In the genomic region with DNA sequence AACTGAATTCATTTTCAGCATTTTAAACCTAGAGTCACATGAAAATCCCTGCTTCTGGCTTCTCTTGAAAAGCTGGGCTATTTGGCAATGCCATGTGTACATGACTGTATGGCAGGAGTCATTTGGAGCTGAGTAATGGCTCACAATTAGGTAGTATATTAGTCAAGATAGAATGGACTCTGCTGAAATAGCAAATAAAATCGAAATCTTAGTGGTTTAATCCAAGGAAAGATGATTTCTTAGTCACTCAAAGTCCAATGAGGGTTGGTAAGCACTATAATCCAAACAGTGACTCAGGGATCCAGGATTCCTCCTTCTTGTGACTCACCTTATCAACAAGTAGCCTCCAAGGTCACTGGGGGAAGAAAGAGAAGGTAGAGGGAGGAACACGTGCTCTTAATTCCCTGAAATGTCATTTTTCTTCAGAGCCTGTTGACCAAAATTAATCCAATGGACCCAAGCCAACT, we compare ENCODE assay signal across 15 cellular contexts. TPM values are rescaled to one million over a fixed set of nuclear protein-coding genes. Genes with fewer than 3 reads are reported as not detected.
DNase-seq lines count a peak whose midpoint lies in the region; ATAC-seq and TF ChIP-seq lines count a peak whose summit lies in the region.
"Had no signal": no experiment of that assay in that cellular context is flagged by ENCODE, and none has a peak within 500 bp of the region (broad histone marks: within the 10 kb centered on the region; RNA-seq: fewer than 3 reads in every experiment).

No MANE protein-coding gene starts in this region.

- peak; percentile 76 for DNase-seq in GM04504 (ENCODE audit: low read depth)
- peak; percentile 57 for DNase-seq in RWPE1 (ENCODE audit: low spot score)
- peak; percentile 98 for DNase-seq in fibroblast of mammary gland (ENCODE audit: low read depth)
- DNase-seq in NCI-H510A treated with DMSO at 0.1 percent for 48 hours (lab: John Stamatoyannopoulos, UW), result no peak
- no peak for DNase-seq in COR-L47 (lab: John Stamatoyannopoulos, UW)
- DNase-seq: activated CD8-positive, alpha-beta memory T cell treated with anti-CD3 and anti-CD28 coated beads for 24 hours; activated naive CD8-positive, alpha-beta T cell treated with anti-CD3 and anti-CD28 coated beads, Interleukin-2, amount 10 ng/mL, durations not matched to agents 7 days and 5 days; hippocampal formation; Karpas-422; T-helper 17 cell had no signal

- CTCF ChIA-PET in RWPE1 (lab: Yijun Ruan, JAX), result no interaction called here

- ATAC-seq in HG03565 (IDR thresholded peaks at IDR 0.05; ENCODE audit: unreplicated experiment) (no peak), GM21825 (IDR thresholded peaks at IDR 0.05; ENCODE audit: unreplicated experiment) (no peak)
- ATAC-seq: T-helper 17 cell had no signal

- H3K9me3 ChIP-seq in skeletal muscle satellite cell (replicated peaks; ENCODE audit: low read length), result no peaks in the 10 kb centered on the region
- H3K9me3 ChIP-seq: suprapubic skin had no signal

- no peak for TF ChIP-seq CTCF in RWPE1 (conservative IDR thresholded peaks at IDR 0.05; ENCODE audit: low read depth)
- TF ChIP-seq CTCF in fibroblast of mammary gland (conservative IDR thresholded peaks at IDR 0.05; ENCODE audit: control insufficient read depth, insufficient read depth, low read depth, low read length), result no peak

- peak overlapping the region; percentile 39 for H3K9ac ChIP-seq in skeletal muscle satellite cell (ENCODE audit: low read depth, low read length)

- peaks cover 1% of the 10 kb centered on the region for H3K27me3 ChIP-seq in skeletal muscle satellite cell (ENCODE audit: control insufficient read depth, insufficient read depth, low read length)
- H3K27me3 ChIP-seq: suprapubic skin had no signal

- H3K36me3 ChIP-seq in skeletal muscle satellite cell (ENCODE audit: insufficient read depth, low read length), result no peaks in the 10 kb centered on the region
- H3K36me3 ChIP-seq: suprapubic skin had no signal

- peaks cover 21% of the 10 kb centered on the region for H3K4me1 ChIP-seq in skeletal muscle satellite cell (ENCODE audit: control insufficient read depth, insufficient read depth, low read length)
- H3K4me1 ChIP-seq: suprapubic skin had no signal

- H3K4me3 ChIP-seq in fibroblast of mammary gland (ENCODE audit: control insufficient read depth, low read depth, low read length) (no peak overlapping the region), skeletal muscle satellite cell (ENCODE audit: low read length) (no peak overlapping the region)
- H3K4me3 ChIP-seq: suprapubic skin had no signal

- peak overlapping the region; percentile 71 for H3K4me2 ChIP-seq in skeletal muscle satellite cell (ENCODE audit: low read length)

- POLR2A ChIA-PET in RWPE1 (lab: Yijun Ruan, JAX; ENCODE audit: low non-redundant PET), result no interaction called here

- no peak overlapping the region for H3K27ac ChIP-seq in RWPE1
- H3K27ac ChIP-seq: suprapubic skin had no signal

RNA-seq across cellular contexts. Expression of a gene that starts 13.9 kb away (rescaled TPM):
- total RNA-seq in skeletal muscle satellite cell (2012; rRNA removed), result 60.6 and 73.8 TPM in 2 replicates
- total RNA-seq: OCI-LY7, T-helper 17 cell had no signal

Comparison
In these comparisons a context has a peak if more than half of its experiments do, and no peak if none do; other contexts are left out.
1. DNase-seq: peak in GM04504 (single experiment), RWPE1 (single experiment) and fibroblast of mammary gland (single experiment); none in NCI-H510A treated with DMSO at 0.1 percent for 48 hours (single experiment) and COR-L47 (single experiment).